In the genomic region with DNA sequence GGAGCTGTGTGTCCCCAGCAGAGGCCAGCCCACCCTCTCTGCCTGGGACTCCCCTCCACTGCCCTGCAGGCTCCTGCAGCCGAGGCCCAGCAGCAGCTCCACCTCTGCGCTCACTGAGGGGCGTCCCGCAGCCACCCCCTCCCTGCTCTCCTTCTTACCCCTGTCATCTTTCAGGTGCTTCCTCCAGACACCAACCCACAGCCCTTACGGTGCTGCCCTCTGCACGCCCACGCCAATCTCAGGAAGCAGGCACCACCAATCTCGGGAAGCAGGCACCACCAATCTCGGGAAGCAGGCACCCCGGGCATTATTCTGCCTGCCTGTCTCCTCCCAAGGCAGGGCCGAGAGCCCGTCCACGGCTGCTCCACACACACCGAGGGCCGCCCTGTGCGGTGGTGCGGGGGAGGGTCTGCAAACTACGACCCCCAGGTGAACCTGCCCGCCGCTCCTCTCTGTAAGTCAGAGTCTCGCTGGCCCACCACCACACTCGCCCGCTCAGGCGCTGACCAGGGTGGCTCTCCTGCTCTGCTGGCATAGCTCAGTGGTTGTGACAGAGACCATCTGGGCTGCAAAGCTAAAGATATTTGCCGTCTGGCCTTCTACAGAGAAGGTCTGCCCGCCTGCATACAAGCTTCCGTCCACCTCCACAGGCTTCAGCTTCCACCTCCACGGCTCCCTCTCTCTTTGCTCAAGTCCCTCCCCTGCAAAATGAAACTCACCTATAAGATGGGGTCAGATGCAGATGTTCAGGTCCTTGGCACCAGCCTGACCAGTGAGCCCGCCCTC, we compare ENCODE assay signal across 2 cellular contexts.
TF ChIP-seq lines count a peak whose summit lies in the region.

No MANE protein-coding gene starts in this region.

TF ChIP-seq in GM23338, 12 proteins besides CTCF, POLR2A, EP300 and RAD21 (continues in another document):
- no peak for TF ChIP-seq JUNB (IDR thresholded peaks at IDR 0.05; ENCODE audit: unreplicated experiment)
- TF ChIP-seq, protein P1, sequence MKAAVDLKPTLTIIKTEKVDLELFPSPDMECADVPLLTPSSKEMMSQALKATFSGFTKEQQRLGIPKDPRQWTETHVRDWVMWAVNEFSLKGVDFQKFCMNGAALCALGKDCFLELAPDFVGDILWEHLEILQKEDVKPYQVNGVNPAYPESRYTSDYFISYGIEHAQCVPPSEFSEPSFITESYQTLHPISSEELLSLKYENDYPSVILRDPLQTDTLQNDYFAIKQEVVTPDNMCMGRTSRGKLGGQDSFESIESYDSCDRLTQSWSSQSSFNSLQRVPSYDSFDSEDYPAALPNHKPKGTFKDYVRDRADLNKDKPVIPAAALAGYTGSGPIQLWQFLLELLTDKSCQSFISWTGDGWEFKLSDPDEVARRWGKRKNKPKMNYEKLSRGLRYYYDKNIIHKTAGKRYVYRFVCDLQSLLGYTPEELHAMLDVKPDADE (IDR thresholded peaks at IDR 0.05) = no peak
- TF ChIP-seq, protein P2, sequence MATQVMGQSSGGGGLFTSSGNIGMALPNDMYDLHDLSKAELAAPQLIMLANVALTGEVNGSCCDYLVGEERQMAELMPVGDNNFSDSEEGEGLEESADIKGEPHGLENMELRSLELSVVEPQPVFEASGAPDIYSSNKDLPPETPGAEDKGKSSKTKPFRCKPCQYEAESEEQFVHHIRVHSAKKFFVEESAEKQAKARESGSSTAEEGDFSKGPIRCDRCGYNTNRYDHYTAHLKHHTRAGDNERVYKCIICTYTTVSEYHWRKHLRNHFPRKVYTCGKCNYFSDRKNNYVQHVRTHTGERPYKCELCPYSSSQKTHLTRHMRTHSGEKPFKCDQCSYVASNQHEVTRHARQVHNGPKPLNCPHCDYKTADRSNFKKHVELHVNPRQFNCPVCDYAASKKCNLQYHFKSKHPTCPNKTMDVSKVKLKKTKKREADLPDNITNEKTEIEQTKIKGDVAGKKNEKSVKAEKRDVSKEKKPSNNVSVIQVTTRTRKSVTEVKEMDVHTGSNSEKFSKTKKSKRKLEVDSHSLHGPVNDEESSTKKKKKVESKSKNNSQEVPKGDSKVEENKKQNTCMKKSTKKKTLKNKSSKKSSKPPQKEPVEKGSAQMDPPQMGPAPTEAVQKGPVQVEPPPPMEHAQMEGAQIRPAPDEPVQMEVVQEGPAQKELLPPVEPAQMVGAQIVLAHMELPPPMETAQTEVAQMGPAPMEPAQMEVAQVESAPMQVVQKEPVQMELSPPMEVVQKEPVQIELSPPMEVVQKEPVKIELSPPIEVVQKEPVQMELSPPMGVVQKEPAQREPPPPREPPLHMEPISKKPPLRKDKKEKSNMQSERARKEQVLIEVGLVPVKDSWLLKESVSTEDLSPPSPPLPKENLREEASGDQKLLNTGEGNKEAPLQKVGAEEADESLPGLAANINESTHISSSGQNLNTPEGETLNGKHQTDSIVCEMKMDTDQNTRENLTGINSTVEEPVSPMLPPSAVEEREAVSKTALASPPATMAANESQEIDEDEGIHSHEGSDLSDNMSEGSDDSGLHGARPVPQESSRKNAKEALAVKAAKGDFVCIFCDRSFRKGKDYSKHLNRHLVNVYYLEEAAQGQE (IDR thresholded peaks at IDR 0.05; ENCODE audit: unreplicated experiment) = no peak
- TF ChIP-seq ZNF114 (CRISPR knock-in tag; IDR thresholded peaks at IDR 0.05) = no peak
- TF ChIP-seq CREB1 (CRISPR knock-in tag; IDR thresholded peaks at IDR 0.05; ENCODE audit: low read depth) = no peak
- no peak for TF ChIP-seq POLR2AphosphoS5 (IDR thresholded peaks at IDR 0.05; ENCODE audit: low read depth)
- TF ChIP-seq, protein P3, sequence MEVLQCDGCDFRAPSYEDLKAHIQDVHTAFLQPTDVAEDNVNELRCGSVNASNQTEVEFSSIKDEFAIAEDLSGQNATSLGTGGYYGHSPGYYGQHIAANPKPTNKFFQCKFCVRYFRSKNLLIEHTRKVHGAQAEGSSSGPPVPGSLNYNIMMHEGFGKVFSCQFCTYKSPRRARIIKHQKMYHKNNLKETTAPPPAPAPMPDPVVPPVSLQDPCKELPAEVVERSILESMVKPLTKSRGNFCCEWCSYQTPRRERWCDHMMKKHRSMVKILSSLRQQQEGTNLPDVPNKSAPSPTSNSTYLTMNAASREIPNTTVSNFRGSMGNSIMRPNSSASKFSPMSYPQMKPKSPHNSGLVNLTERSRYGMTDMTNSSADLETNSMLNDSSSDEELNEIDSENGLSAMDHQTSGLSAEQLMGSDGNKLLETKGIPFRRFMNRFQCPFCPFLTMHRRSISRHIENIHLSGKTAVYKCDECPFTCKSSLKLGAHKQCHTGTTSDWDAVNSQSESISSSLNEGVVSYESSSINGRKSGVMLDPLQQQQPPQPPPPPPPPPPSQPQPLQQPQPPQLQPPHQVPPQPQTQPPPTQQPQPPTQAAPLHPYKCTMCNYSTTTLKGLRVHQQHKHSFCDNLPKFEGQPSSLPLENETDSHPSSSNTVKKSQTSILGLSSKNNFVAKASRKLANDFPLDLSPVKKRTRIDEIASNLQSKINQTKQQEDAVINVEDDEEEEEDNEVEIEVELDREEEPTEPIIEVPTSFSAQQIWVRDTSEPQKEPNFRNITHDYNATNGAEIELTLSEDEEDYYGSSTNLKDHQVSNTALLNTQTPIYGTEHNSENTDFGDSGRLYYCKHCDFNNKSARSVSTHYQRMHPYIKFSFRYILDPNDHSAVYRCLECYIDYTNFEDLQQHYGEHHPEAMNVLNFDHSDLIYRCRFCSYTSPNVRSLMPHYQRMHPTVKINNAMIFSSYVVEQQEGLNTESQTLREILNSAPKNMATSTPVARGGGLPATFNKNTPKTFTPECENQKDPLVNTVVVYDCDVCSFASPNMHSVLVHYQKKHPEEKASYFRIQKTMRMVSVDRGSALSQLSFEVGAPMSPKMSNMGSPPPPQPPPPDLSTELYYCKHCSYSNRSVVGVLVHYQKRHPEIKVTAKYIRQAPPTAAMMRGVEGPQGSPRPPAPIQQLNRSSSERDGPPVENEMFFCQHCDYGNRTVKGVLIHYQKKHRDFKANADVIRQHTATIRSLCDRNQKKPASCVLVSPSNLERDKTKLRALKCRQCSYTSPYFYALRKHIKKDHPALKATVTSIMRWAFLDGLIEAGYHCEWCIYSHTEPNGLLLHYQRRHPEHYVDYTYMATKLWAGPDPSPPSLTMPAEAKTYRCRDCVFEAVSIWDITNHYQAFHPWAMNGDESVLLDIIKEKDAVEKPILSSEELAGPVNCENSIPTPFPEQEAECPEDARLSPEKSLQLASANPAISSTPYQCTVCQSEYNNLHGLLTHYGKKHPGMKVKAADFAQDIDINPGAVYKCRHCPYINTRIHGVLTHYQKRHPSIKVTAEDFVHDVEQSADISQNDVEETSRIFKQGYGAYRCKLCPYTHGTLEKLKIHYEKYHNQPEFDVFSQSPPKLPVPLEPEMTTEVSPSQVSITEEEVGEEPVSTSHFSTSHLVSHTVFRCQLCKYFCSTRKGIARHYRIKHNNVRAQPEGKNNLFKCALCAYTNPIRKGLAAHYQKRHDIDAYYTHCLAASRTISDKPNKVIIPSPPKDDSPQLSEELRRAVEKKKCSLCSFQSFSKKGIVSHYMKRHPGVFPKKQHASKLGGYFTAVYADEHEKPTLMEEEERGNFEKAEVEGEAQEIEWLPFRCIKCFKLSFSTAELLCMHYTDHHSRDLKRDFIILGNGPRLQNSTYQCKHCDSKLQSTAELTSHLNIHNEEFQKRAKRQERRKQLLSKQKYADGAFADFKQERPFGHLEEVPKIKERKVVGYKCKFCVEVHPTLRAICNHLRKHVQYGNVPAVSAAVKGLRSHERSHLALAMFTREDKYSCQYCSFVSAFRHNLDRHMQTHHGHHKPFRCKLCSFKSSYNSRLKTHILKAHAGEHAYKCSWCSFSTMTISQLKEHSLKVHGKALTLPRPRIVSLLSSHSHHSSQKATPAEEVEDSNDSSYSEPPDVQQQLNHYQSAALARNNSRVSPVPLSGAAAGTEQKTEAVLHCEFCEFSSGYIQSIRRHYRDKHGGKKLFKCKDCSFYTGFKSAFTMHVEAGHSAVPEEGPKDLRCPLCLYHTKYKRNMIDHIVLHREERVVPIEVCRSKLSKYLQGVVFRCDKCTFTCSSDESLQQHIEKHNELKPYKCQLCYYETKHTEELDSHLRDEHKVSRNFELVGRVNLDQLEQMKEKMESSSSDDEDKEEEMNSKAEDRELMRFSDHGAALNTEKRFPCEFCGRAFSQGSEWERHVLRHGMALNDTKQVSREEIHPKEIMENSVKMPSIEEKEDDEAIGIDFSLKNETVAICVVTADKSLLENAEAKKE (CRISPR knock-in tag; IDR thresholded peaks at IDR 0.05) = no peak

TF ChIP-seq in K562, 482 proteins besides CTCF, POLR2A, EP300 and RAD21:
- peak; percentile 7; the same call in 1 of the 2 replicates for TF ChIP-seq POLR2AphosphoS5 (IDR thresholded peaks at IDR 0.05; ENCODE audit: control insufficient read depth, insufficient read depth, low read depth, low read length)
- TF ChIP-seq RBFOX2 (IDR thresholded peaks at IDR 0.05; ENCODE audit: low read depth, low read length) = peak; percentile 49
- no peak for TF ChIP-seq NR1H2 (CRISPR knock-in tag; IDR thresholded peaks at IDR 0.05)
- peak; percentile 41; the same call in 1 of the 2 replicates for TF ChIP-seq POLR2G (IDR thresholded peaks at IDR 0.05; ENCODE audit: low read depth, low read length)
